ENCODE assay signal across 8 cellular contexts in genomic region chr20:58310291-58310782, GRCh38. TPM values are rescaled to one million over a fixed set of nuclear protein-coding genes. Genes with fewer than 3 reads are reported as not detected.
DNase-seq lines count a peak whose midpoint lies in the region; ATAC-seq and TF ChIP-seq lines count a peak whose summit lies in the region.

No MANE protein-coding gene starts in this region.

- CTCF ChIA-PET in Caco-2 (lab: Charles Lee), result interaction anchor here (0.6 to 1.4 kb wide), 3 partner anchors 78 to 761 kb away, joined by 4 to 5 read pairs (median 4); no protein-coding TSS in a partner anchor

- peak overlapping the region; percentile 92 for H3K27ac Mint-ChIP-seq in Caco-2 (ENCODE audit: unreplicated experiment)

- H3K4me2 ChIP-seq in Karpas-422 (ENCODE audit: low read depth, low read length, poor library complexity, severe bottlenecking), result peak overlapping the region; percentile 96
- H3K4me2 ChIP-seq in mesendoderm (ENCODE audit: low read length), result peak overlapping the region; percentile 75

- peaks cover 40% of the 10 kb centered on the region for H3K36me3 Mint-ChIP-seq in Caco-2 (ENCODE audit: insufficient read depth, unreplicated experiment)

- H2BK15ac ChIP-seq in mesendoderm (replicated peaks; ENCODE audit: low read depth), result no peak overlapping the region

- H3K27me3 Mint-ChIP-seq in Caco-2 (ENCODE audit: insufficient read depth, unreplicated experiment), result no peaks in the 10 kb centered on the region

- TF ChIP-seq CTCF in Caco-2 (IDR thresholded peaks at IDR 0.05; ENCODE audit: insufficient read depth in 1 of 2, low read depth in 1 of 2, low read length in 1 of 2, severe bottlenecking in 1 of 2, unreplicated experiment in 1 of 2) (no peak), breast epithelium (IDR thresholded peaks at IDR 0.05) (no peak)

- H3K9me3 Mint-ChIP-seq in Caco-2 (ENCODE audit: unreplicated experiment), result no peaks in the 10 kb centered on the region

- no peak for TF ChIP-seq POLR2A in breast epithelium (IDR thresholded peaks at IDR 0.05)

- no peak overlapping the region for H3K4ac ChIP-seq in mesendoderm (ENCODE audit: low read depth, low read length)

- ATAC-seq in HG02938 (IDR thresholded peaks at IDR 0.05; ENCODE audit: unreplicated experiment), result no peak
- ATAC-seq in sciatic nerve, result no peak
- no peak for ATAC-seq in HG02642 (IDR thresholded peaks at IDR 0.05; ENCODE audit: poor library complexity, unreplicated experiment)

- no peak overlapping the region for H2AK5ac ChIP-seq in mesendoderm (ENCODE audit: low read length)

- H2BK120ac ChIP-seq in mesendoderm (ENCODE audit: low read depth, low read length), result no peak overlapping the region

- no peak overlapping the region for H4K8ac ChIP-seq in mesendoderm (ENCODE audit: low read depth, low read length)

- no peaks in the 10 kb centered on the region for H3K27me3 ChIP-seq in Caco-2 (replicated peaks; ENCODE audit: control insufficient read depth, insufficient read depth, low read length)
- no peaks in the 10 kb centered on the region for H3K27me3 ChIP-seq in Karpas-422 (ENCODE audit: low read length)
- H3K27me3 ChIP-seq in breast epithelium, result no peaks in the 10 kb centered on the region
- H3K27me3 ChIP-seq in mesendoderm (ENCODE audit: insufficient read depth, low read length, poor library complexity), result no peaks in the 10 kb centered on the region

- peaks cover 24% of the 10 kb centered on the region for H3K79me2 ChIP-seq in Karpas-422 (ENCODE audit: low read length)
- H3K79me2 ChIP-seq in mesendoderm (ENCODE audit: control insufficient read depth, insufficient read depth, low read length), result peaks cover 3% of the 10 kb centered on the region

- H3K27ac ChIP-seq in Karpas-422 (ENCODE audit: low read length) (0 out of 2 replicates have a peak overlapping the region, but pooled peaks have one; percentile 9), breast epithelium (peak overlapping the region; percentile 85 to 97), mesendoderm (ENCODE audit: low read depth, low read length) (no peak overlapping the region)

- peaks cover 3% of the 10 kb centered on the region for H3K79me1 ChIP-seq in mesendoderm (ENCODE audit: low read length)

- H4K5ac ChIP-seq in mesendoderm (ENCODE audit: low read length), result no peak overlapping the region

- TSS peak; percentile 84 for BruUV-seq in Caco-2 (replicated peaks; lab: Mats Ljungman, UMichigan)

- intact Hi-C loops in Caco-2 (cut with micrococcal nuclease; ENCODE audit: unreplicated experiment) (loop anchor here (1.0 to 5.0 kb wide), 3 partner anchors 63 to 137 kb away; partner anchors contain the start of gene VAPB), breast epithelium (cut with DNase I; ENCODE audit: low total_unique reads) (no loop called here), sciatic nerve (cut with DNase I) (no loop called here)

- POLR2A ChIA-PET in Caco-2 (lab: Charles Lee), result interaction anchor here (0.6 to 1.4 kb wide), 6 partner anchors 79 to 623 kb away, joined by 3 to 8 read pairs (median 4); partner anchors contain the start of gene VAPB

- H3K4me3 ChIP-seq in Caco-2 (ENCODE audit: low read depth, low read length), result peak overlapping the region; percentile 94
- H3K4me3 ChIP-seq in Karpas-422 (ENCODE audit: low read length), result peak overlapping the region; percentile 90
- peak overlapping the region; percentile 99 to 100 (median 99) for H3K4me3 ChIP-seq in breast epithelium
- peak overlapping the region; percentile 92 for H3K4me3 ChIP-seq in mesendoderm (ENCODE audit: low read length)

- DNase-seq in Caco-2 (no peak), Karpas-422 (no peak), breast epithelium (ENCODE audit: low spot score in 2 of 2) (no peak), mesendoderm (no peak), SK-N-DZ (ENCODE audit: low spot score) (no peak), sciatic nerve (ENCODE audit: low spot score) (no peak)

- peaks cover 20% of the 10 kb centered on the region for H3K4me1 Mint-ChIP-seq in Caco-2 (ENCODE audit: low read depth, unreplicated experiment)

- no peaks in the 10 kb centered on the region for H3K9me2 ChIP-seq in Karpas-422 (replicated peaks; ENCODE audit: insufficient read depth, low read length)

- H2AFZ ChIP-seq in Karpas-422 (ENCODE audit: low read length), result peak overlapping the region; percentile 98

- peak overlapping the region; percentile 97 for H3K9ac ChIP-seq in Karpas-422 (ENCODE audit: low read length)
- peak overlapping the region; percentile 92 for H3K9ac ChIP-seq in mesendoderm (ENCODE audit: low read length)

- H3K4me3 Mint-ChIP-seq in Caco-2 (ENCODE audit: unreplicated experiment), result peak overlapping the region; percentile 97

- H3K23ac ChIP-seq in mesendoderm (ENCODE audit: low read length), result peak overlapping the region; percentile 56

- H3K9me3 ChIP-seq in Caco-2, result no peaks in the 10 kb centered on the region; the same call in 1 of the 2 replicates
- H3K9me3 ChIP-seq in Karpas-422 (ENCODE audit: low read length), result no peaks in the 10 kb centered on the region
- H3K9me3 ChIP-seq in breast epithelium, result no peaks in the 10 kb centered on the region

- H3K18ac ChIP-seq in mesendoderm (ENCODE audit: low read length), result peak overlapping the region; percentile 35

- H3K4me1 ChIP-seq in Caco-2 (peaks cover 13% of the 10 kb centered on the region; the same call in 1 of the 2 replicates), Karpas-422 (ENCODE audit: low read length) (peaks cover 26% of the 10 kb centered on the region), breast epithelium (no peaks in the 10 kb centered on the region), mesendoderm (ENCODE audit: control insufficient read depth, low read depth, low read length) (peaks cover 3% of the 10 kb centered on the region)

- H2BK5ac ChIP-seq in mesendoderm (ENCODE audit: low read length), result no peak overlapping the region

- H3K36me3 ChIP-seq in Caco-2 (ENCODE audit: control insufficient read depth, insufficient read depth, low read length) (peaks cover 7% of the 10 kb centered on the region; the same call in 1 of the 2 replicates), Karpas-422 (ENCODE audit: insufficient read depth, low read length) (no peaks in the 10 kb centered on the region; the same call in 1 of the 2 replicates), breast epithelium (no peaks in the 10 kb centered on the region), mesendoderm (ENCODE audit: control insufficient read depth, insufficient read depth, low read length) (no peaks in the 10 kb centered on the region)

- no peaks in the 10 kb centered on the region; the same call in 1 of the 2 replicates for H4K20me1 ChIP-seq in Karpas-422 (ENCODE audit: insufficient read depth, low read depth, low read length)

- H3K56ac ChIP-seq in mesendoderm (ENCODE audit: low read length), result peak overlapping the region; percentile 95

- no CpG with 5 or more reads among the region's 1 CpG for WGBS in mesendoderm (ENCODE audit: extremely low coverage, insufficient coverage, low lambda C conversion rate)

RNA-seq across cellular contexts. Expression of gene RAB22A, which starts 0.8 kb away (rescaled TPM):
- total RNA-seq in Caco-2 (2022) (24.1 and 25.7 TPM in 2 replicates), breast epithelium (10 to 100 TPM; 17.7 to 22.4 (median 22.2) TPM), sciatic nerve (27.1 TPM)
- total RNA-seq in Karpas-422 (2014; rRNA removed; shearing (Covaris generic); ENCODE audit: low replicate concordance), result 10.8 and 11.8 TPM in 2 replicates
- polyA plus RNA-seq in mesendoderm (2013, experiment 1 of 2), result 3.4 TPM
- 3.2 TPM for polyA plus RNA-seq in mesendoderm (2013, experiment 2 of 2)
- polyA plus RNA-seq in SK-N-DZ (2014; cell fraction: cytosol; rRNA removed), result 9.6 and 10.6 TPM in 2 replicates
- 6.2 and 6.9 TPM in 2 replicates for polyA plus RNA-seq in SK-N-DZ (2014; cell fraction: nucleus; rRNA removed)
